Comparison of ENCODE assay signal across 1 cellular context in the genomic region with DNA sequence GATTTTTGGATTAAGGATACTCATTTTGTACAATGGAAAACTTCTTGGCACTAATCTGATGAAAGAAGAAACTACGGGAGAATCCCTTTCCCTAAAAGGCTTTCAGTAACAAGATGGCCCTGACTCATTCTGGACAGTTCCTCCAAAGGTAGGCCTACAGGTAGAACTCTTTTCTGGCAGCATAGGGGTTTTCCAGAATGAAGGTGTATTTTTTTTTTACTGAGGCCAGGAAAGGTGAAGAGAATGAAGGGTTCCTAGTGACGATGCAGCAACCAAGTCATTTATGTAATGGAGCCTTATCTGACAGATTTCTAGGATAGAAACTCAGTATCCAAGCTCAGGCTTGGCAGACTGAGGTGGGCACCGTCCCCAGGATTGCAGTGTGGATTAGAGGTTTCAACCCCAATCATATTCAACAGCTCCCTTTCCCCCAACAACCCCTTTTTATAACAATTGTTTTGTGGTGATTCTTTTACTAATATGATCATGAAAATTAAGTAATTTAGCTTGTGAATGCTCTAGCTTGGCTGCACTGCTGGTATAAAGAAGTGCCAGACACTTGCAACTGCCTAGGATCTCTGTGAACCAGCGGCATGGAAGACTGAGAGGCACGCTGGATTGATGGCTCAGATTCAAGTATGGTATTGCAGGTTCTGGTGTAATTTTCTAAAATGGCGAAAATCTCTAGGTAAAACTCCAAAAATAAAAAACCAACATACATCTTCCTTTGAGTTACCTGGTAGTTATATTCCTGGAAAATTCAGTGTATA.
A peak's percentile ranks its signal among the peaks of the same experiment; 100 is the strongest.
TF ChIP-seq lines count a peak whose summit lies in the region.

No MANE protein-coding gene starts in this region.

TF ChIP-seq in K562, 482 proteins besides CTCF, POLR2A, EP300 and RAD21:
- TF ChIP-seq ZNF695 (CRISPR knock-in tag; IDR thresholded peaks at IDR 0.05) (0 out of 2 replicates have a peak, but pooled peaks have one; percentile 3), NUFIP1 (IDR thresholded peaks at IDR 0.05; ENCODE audit: partially characterized antibody) (no peak)
